13 cellular contexts compared by ENCODE assay signal in the genomic region with DNA sequence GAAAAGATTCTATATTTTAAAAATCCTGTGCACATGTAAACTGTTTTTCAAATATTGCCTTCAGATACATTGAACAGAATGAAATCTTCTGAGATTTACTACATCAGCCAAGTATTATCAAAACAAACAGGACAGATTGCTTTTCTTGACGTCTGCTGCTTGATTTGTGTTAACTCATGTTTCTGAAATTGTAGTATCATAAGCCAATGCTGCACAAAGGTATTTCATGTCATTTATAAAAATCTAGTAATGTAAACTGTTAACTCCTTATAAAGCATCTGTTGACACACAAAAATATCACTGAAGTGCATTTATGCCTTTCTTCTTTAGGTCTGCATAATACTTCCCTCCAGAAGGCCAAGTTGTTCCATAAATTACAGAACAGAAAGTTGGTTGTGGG. TPM values are rescaled to one million over a fixed set of nuclear protein-coding genes. Genes with fewer than 3 reads are reported as not detected.
"Had no signal": no experiment of that assay in that cellular context is flagged by ENCODE, and none has a peak within 500 bp of the region (broad histone marks: within the 10 kb centered on the region; RNA-seq: fewer than 3 reads in every experiment).

No MANE protein-coding gene starts in this region.

- DNase-seq: activated CD4-positive, alpha-beta T cell treated with anti-CD3 and anti-CD28 coated beads for 36 hours; activated CD8-positive, alpha-beta memory T cell treated with anti-CD3 and anti-CD28 coated beads, Interleukin-2, amount 50 U/mL, for 48 hours; activated CD8-positive, alpha-beta T cell treated with anti-CD3 and anti-CD28 coated beads, Interleukin-2, amount 10 ng/mL, durations not matched to agents 7 days and 5 days; activated naive CD8-positive, alpha-beta T cell treated with anti-CD3 and anti-CD28 coated beads, Interleukin-2, amount 10 ng/mL, durations not matched to agents 7 days and 5 days; aorta; glutamatergic neuron; immature natural killer cell; left colon; SIG-M5; T1000; upper lobe of right lung had no signal

- ATAC-seq: activated CD4-positive, alpha-beta T cell treated with anti-CD3 and anti-CD28 coated beads for 36 hours; activated CD8-positive, alpha-beta T cell treated with anti-CD3 and anti-CD28 coated beads, Interleukin-2, amount 10 ng/mL, durations not matched to agents 7 days and 5 days; left colon; upper lobe of right lung had no signal

- H3K9me3 ChIP-seq: upper lobe of right lung had no signal

- H3K27me3 ChIP-seq: upper lobe of right lung had no signal

- H3K27ac ChIP-seq: upper lobe of right lung, VCaP had no signal

- H3K36me3 ChIP-seq: upper lobe of right lung had no signal

- H3K4me3 ChIP-seq: skin epidermis, upper lobe of right lung had no signal

RNA-seq across cellular contexts. Expression of gene CAV1, which starts 28.3 kb away (rescaled TPM):
- total RNA-seq: activated CD8-positive, alpha-beta T cell treated with anti-CD3 and anti-CD28 coated beads, Interleukin-2, amount 10 ng/mL, durations not matched to agents 7 days and 5 days had no signal

RNA-seq across cellular contexts. Expression of gene CAV2, which starts 53.6 kb away (rescaled TPM):
- total RNA-seq: activated CD4-positive, alpha-beta T cell treated with anti-CD3 and anti-CD28 coated beads for 36 hours; activated CD8-positive, alpha-beta T cell treated with anti-CD3 and anti-CD28 coated beads, Interleukin-2, amount 10 ng/mL, durations not matched to agents 7 days and 5 days; activated naive CD8-positive, alpha-beta T cell treated with anti-CD3 and anti-CD28 coated beads, Interleukin-2, amount 10 ng/mL, durations not matched to agents 7 days and 5 days had no signal
- polyA plus RNA-seq: immature natural killer cell had no signal
